Comparison of ENCODE assay signal across 12 cellular contexts in the genomic region with DNA sequence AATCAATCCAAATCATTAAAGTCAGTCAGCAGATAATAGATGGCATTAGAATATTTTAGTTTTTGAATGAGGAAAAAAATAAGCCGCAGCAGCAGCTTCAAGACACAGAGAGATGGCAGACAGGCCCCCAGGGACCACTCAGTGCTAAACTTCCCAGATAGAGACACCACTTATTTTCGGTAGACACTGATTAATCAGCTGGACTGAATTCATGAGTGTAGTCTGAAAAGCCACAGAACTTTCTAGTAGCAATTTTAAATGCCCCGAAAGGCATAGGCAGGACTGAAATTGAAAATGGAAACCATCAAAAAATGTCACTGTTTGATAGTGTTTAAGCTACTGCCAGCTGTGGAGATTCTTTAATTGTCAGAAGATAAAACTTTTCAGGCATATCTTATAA.
DNase-seq lines count a peak whose midpoint lies in the region; ATAC-seq and TF ChIP-seq lines count a peak whose summit lies in the region.
"Had no signal": no experiment of that assay in that cellular context is flagged by ENCODE, and none has a peak within 500 bp of the region (broad histone marks: within the 10 kb centered on the region; RNA-seq: fewer than 3 reads in every experiment).

No MANE protein-coding gene starts in this region.

- peak overlapping the region; percentile 43; the same call in 1 of the 2 replicates for H3K4me2 ChIP-seq in MM.1S (ENCODE audit: low read depth, low read length)

- no peaks in the 10 kb centered on the region for H3K9me2 ChIP-seq in MM.1S (replicated peaks; ENCODE audit: insufficient read depth, low read length)

- no peaks in the 10 kb centered on the region for H4K20me1 ChIP-seq in MM.1S (ENCODE audit: insufficient read depth, low read length)

- H3K9me3 ChIP-seq in MM.1S (replicated peaks; ENCODE audit: insufficient read depth, low read length): no peaks in the 10 kb centered on the region

- TF ChIP-seq CTCF in MM.1S (IDR thresholded peaks at IDR 0.05; ENCODE audit: low read length): no peak

- H3K27me3 ChIP-seq in MM.1S (replicated peaks; ENCODE audit: insufficient read depth, low read length): no peaks in the 10 kb centered on the region

- DNase-seq in MM.1S: peak; percentile 14
- no peak for DNase-seq in erythroblast (lab: John Stamatoyannopoulos, UW)
- DNase-seq in C1 segment of cervical spinal cord (lab: John Stamatoyannopoulos, UW): no peak
- no peak for DNase-seq in DMS79 treated with DMSO at 0.1 percent for 48 hours (lab: John Stamatoyannopoulos, UW)
- DNase-seq: activated B cell treated with CpG ODN at 0.5 μM for 24 hours; Karpas-422; NCI-H2081; stimulated activated CD4-positive, alpha-beta T cell treated with anti-CD3 and anti-CD28 coated beads, Interleukin-2, amount 100 ng/mL, for 48 hours had no signal

- H3K4me1 ChIP-seq in MM.1S (ENCODE audit: low read length): peaks cover 7% of the 10 kb centered on the region

- no peaks in the 10 kb centered on the region for H3K79me2 ChIP-seq in MM.1S (ENCODE audit: low read length)

- H3K36me3 ChIP-seq in MM.1S (replicated peaks; ENCODE audit: insufficient read depth, low read length): no peaks in the 10 kb centered on the region

- ATAC-seq in GM18511 (IDR thresholded peaks at IDR 0.05; ENCODE audit: unreplicated experiment) (peak; percentile 69), GM19395 (IDR thresholded peaks at IDR 0.05; ENCODE audit: unreplicated experiment) (peak; percentile 82), HG02759 (IDR thresholded peaks at IDR 0.05; ENCODE audit: unreplicated experiment) (peak; percentile 55), HG03520 (IDR thresholded peaks at IDR 0.05; ENCODE audit: unreplicated experiment) (no peak)

- no peak overlapping the region for H3K4me3 ChIP-seq in MM.1S (ENCODE audit: low read length)

- peak overlapping the region; percentile 35; the same call in 1 of the 2 replicates for H3K27ac ChIP-seq in MM.1S (ENCODE audit: low read length)

- no peak overlapping the region for H3K9ac ChIP-seq in MM.1S (ENCODE audit: low read length)

- peaks cover 6% of the 10 kb centered on the region; the same call in 1 of the 2 replicates for H3F3A ChIP-seq in MM.1S (ENCODE audit: insufficient read depth, low read length)

- TF ChIP-seq POLR2A in erythroblast (IDR thresholded peaks at IDR 0.05; ENCODE audit: low read length): no peak

- no peak overlapping the region for H2AFZ ChIP-seq in MM.1S (ENCODE audit: low read length)
